In genomic region chr2:223053431-223054192, GRCh38 we compare ENCODE assay signal across 11 cellular contexts. TPM values are rescaled to one million over a fixed set of nuclear protein-coding genes. Genes with fewer than 3 reads are reported as not detected.
DNase-seq lines count a peak whose midpoint lies in the region; ATAC-seq and TF ChIP-seq lines count a peak whose summit lies in the region.
"Had no signal": no experiment of that assay in that cellular context is flagged by ENCODE, and none has a peak within 500 bp of the region (broad histone marks: within the 10 kb centered on the region; RNA-seq: fewer than 3 reads in every experiment).

No MANE protein-coding gene starts in this region.

- CTCF ChIA-PET in AG04449 (lab: Yijun Ruan, JAX) (interaction anchor here (1.1 to 3.4 kb wide), 4 partner anchors 28 to 82 kb away, joined by 3 to 14 read pairs (median 12); no protein-coding TSS in a partner anchor), OCI-LY7 (lab: Charles Lee; ENCODE audit: unreplicated experiment) (interaction anchor here (1.1 kb wide), 1 partner anchor 82 kb away, joined by 7 read pairs; no protein-coding TSS in a partner anchor)

- TF ChIP-seq CTCF in AG04449 (IDR thresholded peaks at IDR 0.05; ENCODE audit: insufficient read depth, low read length, missing control alignments) (no peak), ascending aorta (IDR thresholded peaks at IDR 0.05) (no peak), gastrocnemius medialis (IDR thresholded peaks at IDR 0.05 in 4 of 5, conservative IDR thresholded peaks at IDR 0.05 in 1 of 5) (no peak), GM13977 (IDR thresholded peaks at IDR 0.05; ENCODE audit: extremely low read depth, insufficient read depth, missing control alignments) (no peak), OCI-LY7 (conservative IDR thresholded peaks at IDR 0.05; ENCODE audit: low read length) (no peak)

- intact Hi-C loops in ascending aorta (cut with DNase I) = loop anchor here (2.0 to 5.0 kb wide), 4 partner anchors 49 to 414 kb away; no protein-coding TSS in a partner anchor
- intact Hi-C loops in gastrocnemius medialis (cut with DNase I; ENCODE audit: low total_unique reads) = loop anchor here (5.0 to 10.0 kb wide), 2 partner anchors 61 to 411 kb away; no protein-coding TSS in a partner anchor
- intact Hi-C loops in OCI-LY7 (cut with micrococcal nuclease; ENCODE audit: unreplicated experiment) = no loop called here

- no peaks in the 10 kb centered on the region for H3K9me3 ChIP-seq in ascending aorta
- no peaks in the 10 kb centered on the region for H3K9me3 ChIP-seq in gastrocnemius medialis
- H3K9me3 ChIP-seq in OCI-LY7 (ENCODE audit: low read length) = no peaks in the 10 kb centered on the region

- ATAC-seq in gastrocnemius medialis = no peak

- H3K4me1 ChIP-seq in ascending aorta = peaks cover 8 to 41% of the 10 kb centered on the region in 2 donors
- H3K4me1 ChIP-seq in gastrocnemius medialis = peaks cover 5 to 6% of the 10 kb centered on the region in 2 donors
- no peaks in the 10 kb centered on the region for H3K4me1 ChIP-seq in OCI-LY7 (ENCODE audit: insufficient read depth, low read length, poor library complexity, severe bottlenecking)

- no peak overlapping the region for H3K4me2 ChIP-seq in OCI-LY7 (ENCODE audit: low read length)

- H3K27ac ChIP-seq in ascending aorta = peak overlapping the region; percentile 80 to 83
- H3K27ac ChIP-seq in layer of hippocampus (ENCODE audit: low read depth, low read length) = peak overlapping the region; percentile 81
- H3K27ac ChIP-seq in gastrocnemius medialis = peak overlapping the region; percentile 76 to 81 (median 77)
- H3K27ac ChIP-seq in OCI-LY7 (ENCODE audit: low read depth, low read length, poor library complexity, severe bottlenecking) = no peak overlapping the region
- H3K27ac ChIP-seq: C4-2B had no signal

- no peaks in the 10 kb centered on the region for H4K20me1 ChIP-seq in OCI-LY7 (ENCODE audit: insufficient read depth, low read length)

- no peaks in the 10 kb centered on the region for H3K27me3 ChIP-seq in ascending aorta
- no peaks in the 10 kb centered on the region for H3K27me3 ChIP-seq in layer of hippocampus (ENCODE audit: control insufficient read depth, insufficient read depth, low read length)
- peaks cover 12 to 27% (median 26%) of the 10 kb centered on the region in 3 donors for H3K27me3 ChIP-seq in gastrocnemius medialis

- POLR2A ChIA-PET in AG04449 (lab: Yijun Ruan, JAX) = interaction anchor here (0.6 to 1.2 kb wide), 3 partner anchors 13 to 59 kb away, joined by 3 to 4 read pairs (median 3); no protein-coding TSS in a partner anchor
- POLR2A ChIA-PET in OCI-LY7 (lab: Charles Lee) = interaction anchor here (0.6 to 1.2 kb wide), 3 partner anchors 13 to 493 kb away, joined by 3 to 7 read pairs (median 4); no protein-coding TSS in a partner anchor

- no peaks in the 10 kb centered on the region for H3K79me2 ChIP-seq in OCI-LY7 (ENCODE audit: insufficient read depth, low read depth, low read length)

- no peak overlapping the region for H2AFZ ChIP-seq in OCI-LY7 (ENCODE audit: low read length)

- in situ Hi-C loops in gastrocnemius medialis (cut with MboI; ENCODE audit: low sequenced_read_pairs in 4 of 4) (no loop called here), GM13977 (cut with MboI; ENCODE audit: low pct_unique_long_range_greater_than_20kb, low sequenced_read_pairs, unreplicated experiment) (no loop called here)

- TF ChIP-seq POLR2A in gastrocnemius medialis (IDR thresholded peaks at IDR 0.05) = no peak

- BruUV-seq in OCI-LY7 (replicated peaks; lab: Mats Ljungman, UMichigan) = no TSS peak

- DNase-seq in AG04449 (ENCODE audit: low read depth, low spot score) (no peak), ascending aorta (ENCODE audit: low spot score in 2 of 2) (peak in 1 of 2 donors; percentile 65), gastrocnemius medialis (no peak), GM13977 (ENCODE audit: low spot score) (no peak), NCI-H1436 treated with DMSO at 0.1 percent for 48 hours (lab: John Stamatoyannopoulos, UW) (no peak), amniotic stem cell (lab: John Stamatoyannopoulos, UW) (no peak), OCI-LY7 (ENCODE audit: low spot score) (no peak)
- DNase-seq: effector CD8-positive, alpha-beta T cell; NCI-H1417 treated with DMSO at 0.1 percent for 48 hours had no signal

- H3K4me3 ChIP-seq in AG04449 (ENCODE audit: low read depth, low read length) (peak overlapping the region; percentile 62), ascending aorta (peak overlapping the region; percentile 57 to 68), gastrocnemius medialis (peak overlapping the region; percentile 39 to 63 (median 50)), OCI-LY7 (ENCODE audit: low read depth, low read length, poor library complexity, severe bottlenecking) (no peak overlapping the region)

- no peaks in the 10 kb centered on the region for H3K9me2 ChIP-seq in OCI-LY7 (ENCODE audit: insufficient read depth, low read length)

- H3K36me3 ChIP-seq in ascending aorta = no peaks in the 10 kb centered on the region
- H3K36me3 ChIP-seq in gastrocnemius medialis = no peaks in the 10 kb centered on the region
- no peaks in the 10 kb centered on the region for H3K36me3 ChIP-seq in OCI-LY7 (ENCODE audit: insufficient read depth, low read length)

RNA-seq across cellular contexts. Expression of gene KCNE4, which starts 1.6 kb away (rescaled TPM):
- total RNA-seq in ascending aorta = 18.3 TPM
- total RNA-seq in gastrocnemius medialis = 1 to 10 TPM; 2.0 to 6.1 (median 3.3) TPM
- total RNA-seq in OCI-LY7 (2014; rRNA removed; shearing (Covaris generic)) = not detected in 2 replicates
- total RNA-seq in OCI-LY7 (2022) = not detected in 2 replicates
